In the genomic region with DNA sequence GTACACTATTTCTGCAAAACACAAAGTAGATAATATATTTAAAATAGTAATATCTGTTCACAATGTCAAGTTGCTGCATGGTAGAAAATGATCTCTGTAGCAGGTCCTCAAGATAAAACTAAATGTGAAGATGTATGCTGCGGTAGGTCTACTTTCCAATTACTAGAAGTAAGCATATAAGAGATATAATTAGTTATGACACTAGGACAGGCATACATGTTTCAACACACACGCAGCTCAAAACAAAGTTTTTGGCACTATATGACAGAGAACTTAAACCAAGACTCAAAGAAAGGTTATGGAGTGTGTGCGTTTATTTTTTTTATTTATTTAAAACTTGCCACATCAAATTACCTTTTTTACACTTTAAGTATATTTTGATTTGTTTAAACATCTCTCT, we compare ENCODE assay signal across 28 cellular contexts.
"Had no signal": no experiment of that assay in that cellular context is flagged by ENCODE, and none has a peak within 500 bp of the region (broad histone marks: within the 10 kb centered on the region; RNA-seq: fewer than 3 reads in every experiment).

No MANE protein-coding gene starts in this region.

- H3K27me3 ChIP-seq: stomach, suprapubic skin, testis, thyroid gland, tibial artery, tibial nerve, transverse colon, upper lobe of left lung, upper lobe of right lung, uterus, vagina had no signal

- H3K4me3 ChIP-seq: stomach, suprapubic skin, testis, thoracic aorta, thyroid gland, tibial artery, tibial nerve, transverse colon, upper lobe of left lung, upper lobe of right lung, uterus, vagina had no signal

- H3K4me1 Mint-ChIP-seq: stimulated activated effector memory CD8-positive, alpha-beta T cell treated with anti-CD3 and anti-CD28 coated beads, Interleukin-12 subunit alpha, Interleukin-12 subunit beta, amount 100 ng/mL, for 72 hours; stimulated activated memory B cell treated with anti-CD40 and anti-IgM and Interleukin-4, amounts not matched to agents 10 μg/mL and 1 μg/mL and 100 μg/mL, for 72 hours; stimulated activated naive B cell treated with anti-CD40 and anti-IgM and Interleukin-4, amounts not matched to agents 10 μg/mL and 1 μg/mL and 100 μg/mL, for 72 hours; stimulated activated naive CD8-positive, alpha-beta T cell treated with anti-CD3 and anti-CD28 coated beads, Interleukin-15, amount 100 ng/mL, for 72 hours had no signal

- H3K27me3 Mint-ChIP-seq: stimulated activated memory B cell treated with anti-CD40 and anti-IgM and Interleukin-4, amounts not matched to agents 10 μg/mL and 1 μg/mL and 100 μg/mL, for 72 hours; stimulated activated naive B cell treated with anti-CD40 and anti-IgM and Interleukin-4, amounts not matched to agents 10 μg/mL and 1 μg/mL and 100 μg/mL, for 72 hours; stimulated activated naive CD8-positive, alpha-beta T cell treated with anti-CD3 and anti-CD28 coated beads, Interleukin-15, amount 100 ng/mL, for 72 hours; stimulated activated naive CD8-positive, alpha-beta T cell treated with anti-CD3 and anti-CD28 coated beads, Interleukin-15, Interleukin-2, amounts not matched to agents 100 ng/mL and 50 ng/mL, for 24 hours; type B pancreatic cell had no signal

- H3K9me3 Mint-ChIP-seq: stimulated activated memory B cell treated with anti-CD40 and anti-IgM and Interleukin-4, amounts not matched to agents 10 μg/mL and 1 μg/mL and 100 μg/mL, for 72 hours; stimulated activated naive B cell treated with anti-CD40 and anti-IgM and Interleukin-4, amounts not matched to agents 10 μg/mL and 1 μg/mL and 100 μg/mL, for 72 hours; stimulated activated naive CD8-positive, alpha-beta T cell treated with anti-CD3 and anti-CD28 coated beads, Interleukin-15, amount 100 ng/mL, for 72 hours; stimulated activated naive CD8-positive, alpha-beta T cell treated with anti-CD3 and anti-CD28 coated beads, Interleukin-15, Interleukin-2, amounts not matched to agents 100 ng/mL and 50 ng/mL, for 24 hours; type B pancreatic cell had no signal

- DNase-seq: stimulated activated CD4-positive, alpha-beta T cell treated with anti-CD3 and anti-CD28 coated beads, Interleukin-2, amount 100 ng/mL, for 48 hours; stimulated activated CD4-positive, alpha-beta T cell treated with anti-CD3 and anti-CD28 coated beads, Interleukin-4, amount 100 ng/mL, for 1 hour; stimulated activated CD4-positive, alpha-beta T cell treated with anti-CD3 and anti-CD28 coated beads, Interleukin-4, amount 100 ng/mL, for 24 hours; stimulated activated CD4-positive, alpha-beta T cell treated with anti-CD3 and anti-CD28 coated beads, Interleukin-4, amount 100 ng/mL, for 4 hours; stimulated activated CD8-positive, alpha-beta memory T cell treated with anti-CD3 and anti-CD28 coated beads, Interleukin-4, amount 100 ng/mL, for 48 hours; stimulated activated naive B cell treated with anti-CD40 and anti-IgM and Interleukin-4, amounts not matched to agents 10 μg/mL and 1 μg/mL and 100 μg/mL, for 72 hours; stimulated activated naive CD4-positive, alpha-beta T cell; stimulated activated naive CD4-positive, alpha-beta T cell treated with Interleukin-2 at 50 U/mL for 16 hours; stimulated activated naive CD8-positive, alpha-beta T cell treated with anti-CD3 and anti-CD28 coated beads, Interleukin-15, amount 100 ng/mL, for 72 hours; stimulated activated naive CD8-positive, alpha-beta T cell treated with anti-CD3 and anti-CD28 coated beads, Interleukin-15, Interleukin-2, amounts not matched to agents 100 U/mL and 50 U/mL, for 24 hours; stomach; substantia nigra; testis; thyroid gland; tibial artery; transverse colon; trophoblast cell; upper lobe of left lung; upper lobe of right lung; uterus had no signal

- H3K27ac ChIP-seq: stomach, suprapubic skin, testis, thoracic aorta, thyroid gland, tibial artery, tibial nerve, transverse colon, upper lobe of left lung, upper lobe of right lung, uterus, vagina had no signal

- H3K4me1 ChIP-seq: stomach, testis, thyroid gland, tibial artery, transverse colon, upper lobe of left lung, upper lobe of right lung, vagina had no signal

- ATAC-seq: stimulated activated effector memory CD8-positive, alpha-beta T cell treated with anti-CD3 and anti-CD28 coated beads, Interleukin-12 subunit alpha, Interleukin-12 subunit beta, amount 100 ng/mL, for 72 hours; stimulated activated memory B cell treated with anti-CD40 and anti-IgM and Interleukin-4, amounts not matched to agents 10 μg/mL and 1 μg/mL and 100 μg/mL, for 72 hours; stimulated activated naive B cell treated with anti-CD40 and anti-IgM and Interleukin-4, amounts not matched to agents 10 μg/mL and 1 μg/mL and 100 μg/mL, for 72 hours; stimulated activated naive CD8-positive, alpha-beta T cell treated with anti-CD3 and anti-CD28 coated beads, Interleukin-15, amount 100 ng/mL, for 72 hours; stimulated activated naive CD8-positive, alpha-beta T cell treated with anti-CD3 and anti-CD28 coated beads, Interleukin-15, Interleukin-2, amounts not matched to agents 100 U/mL and 50 U/mL, for 24 hours; upper lobe of right lung had no signal

- H3K27ac Mint-ChIP-seq: stimulated activated effector memory CD8-positive, alpha-beta T cell treated with anti-CD3 and anti-CD28 coated beads, Interleukin-12 subunit alpha, Interleukin-12 subunit beta, amount 100 ng/mL, for 72 hours; stimulated activated memory B cell treated with anti-CD40 and anti-IgM and Interleukin-4, amounts not matched to agents 10 μg/mL and 1 μg/mL and 100 μg/mL, for 72 hours; stimulated activated naive B cell treated with anti-CD40 and anti-IgM and Interleukin-4, amounts not matched to agents 10 μg/mL and 1 μg/mL and 100 μg/mL, for 72 hours; stimulated activated naive CD8-positive, alpha-beta T cell treated with anti-CD3 and anti-CD28 coated beads, Interleukin-15, amount 100 ng/mL, for 72 hours; stimulated activated naive CD8-positive, alpha-beta T cell treated with anti-CD3 and anti-CD28 coated beads, Interleukin-15, Interleukin-2, amounts not matched to agents 100 ng/mL and 50 ng/mL, for 24 hours; type B pancreatic cell had no signal

- H3K36me3 ChIP-seq: stomach, suprapubic skin, thoracic aorta, thyroid gland, tibial artery, tibial nerve, transverse colon, upper lobe of left lung, upper lobe of right lung, uterus, vagina had no signal

- H3K4me3 Mint-ChIP-seq: stimulated activated effector memory CD8-positive, alpha-beta T cell treated with anti-CD3 and anti-CD28 coated beads, Interleukin-12 subunit alpha, Interleukin-12 subunit beta, amount 100 ng/mL, for 72 hours; stimulated activated memory B cell treated with anti-CD40 and anti-IgM and Interleukin-4, amounts not matched to agents 10 μg/mL and 1 μg/mL and 100 μg/mL, for 72 hours; stimulated activated naive B cell treated with anti-CD40 and anti-IgM and Interleukin-4, amounts not matched to agents 10 μg/mL and 1 μg/mL and 100 μg/mL, for 72 hours; stimulated activated naive CD8-positive, alpha-beta T cell treated with anti-CD3 and anti-CD28 coated beads, Interleukin-15, amount 100 ng/mL, for 72 hours; stimulated activated naive CD8-positive, alpha-beta T cell treated with anti-CD3 and anti-CD28 coated beads, Interleukin-15, Interleukin-2, amounts not matched to agents 100 ng/mL and 50 ng/mL, for 24 hours; type B pancreatic cell had no signal

- H3K36me3 Mint-ChIP-seq: stimulated activated effector memory CD8-positive, alpha-beta T cell treated with anti-CD3 and anti-CD28 coated beads, Interleukin-12 subunit alpha, Interleukin-12 subunit beta, amount 100 ng/mL, for 72 hours; stimulated activated memory B cell treated with anti-CD40 and anti-IgM and Interleukin-4, amounts not matched to agents 10 μg/mL and 1 μg/mL and 100 μg/mL, for 72 hours; stimulated activated naive B cell treated with anti-CD40 and anti-IgM and Interleukin-4, amounts not matched to agents 10 μg/mL and 1 μg/mL and 100 μg/mL, for 72 hours; type B pancreatic cell had no signal
